Comparison of ENCODE assay signal across 8 cellular contexts in genomic region chr15:85296615-85297402, GRCh38.
DNase-seq lines count a peak whose midpoint lies in the region; ATAC-seq lines count a peak whose summit lies in the region.

No MANE protein-coding gene starts in this region.

- peak; percentile 93 to 97 for ATAC-seq in CD4-positive, CD25-positive, alpha-beta regulatory T cell (ENCODE audit: low read depth in 2 of 2)
- ATAC-seq in GM19324 (IDR thresholded peaks at IDR 0.05; ENCODE audit: low FRiP score, unreplicated experiment) (peak; percentile 88), HG03442 (IDR thresholded peaks at IDR 0.05; ENCODE audit: unreplicated experiment) (peak; percentile 89)

- DNase-seq in CD4-positive, CD25-positive, alpha-beta regulatory T cell = peak; percentile 51 to 87 (median 75)
- DNase-seq in NCI-H748 treated with DMSO at 0.1 percent for 48 hours (lab: John Stamatoyannopoulos, UW) (peak; percentile 73), middle frontal gyrus (ENCODE audit: extremely low spot score, low spot score) (peak; percentile 21)
- peak; percentile 75 for DNase-seq in activated CD4-positive, alpha-beta memory T cell treated with anti-CD3 and anti-CD28 coated beads, Interleukin-2, amount 10 ng/mL, durations not matched to agents 7 days and 5 days
- DNase-seq in effector memory CD4-positive, alpha-beta T cell = peak; percentile 24 to 45 (median 32)
- peak; percentile 41 to 47 for DNase-seq in stimulated activated CD8-positive, alpha-beta memory T cell treated with anti-CD3 and anti-CD28 coated beads, Interleukin-4, amount 100 ng/mL, for 1 hour (ENCODE audit: low read depth in 2 of 2, low spot score in 1 of 2)

- no peak overlapping the region for H3K27ac ChIP-seq in CD4-positive, CD25-positive, alpha-beta regulatory T cell (ENCODE audit: insufficient read depth, low read length, poor library complexity, severe bottlenecking)
- no peak overlapping the region for H3K27ac ChIP-seq in effector memory CD4-positive, alpha-beta T cell (ENCODE audit: insufficient read depth, low read length, poor library complexity, severe bottlenecking)

- H3K27me3 ChIP-seq in CD4-positive, CD25-positive, alpha-beta regulatory T cell (ENCODE audit: control insufficient read depth, insufficient read depth, low read length) = no peaks in the 10 kb centered on the region
- H3K27me3 ChIP-seq in effector memory CD4-positive, alpha-beta T cell (replicated peaks; ENCODE audit: control insufficient read depth, insufficient read depth, low read length, poor library complexity, severe bottlenecking) = no peaks in the 10 kb centered on the region

- no peak overlapping the region for H3K27ac Mint-ChIP-seq in CD4-positive, CD25-positive, alpha-beta regulatory T cell
- no peak overlapping the region for H3K27ac Mint-ChIP-seq in activated CD4-positive, alpha-beta memory T cell treated with anti-CD3 and anti-CD28 coated beads, Interleukin-2, amount 10 ng/mL, durations not matched to agents 7 days and 5 days

- peak overlapping the region; percentile 76 for H3K4me3 ChIP-seq in CD4-positive, CD25-positive, alpha-beta regulatory T cell (ENCODE audit: low read depth, low read length)
- peak overlapping the region; percentile 37 for H3K4me3 ChIP-seq in effector memory CD4-positive, alpha-beta T cell (ENCODE audit: insufficient read depth, low read depth, low read length, poor library complexity, severe bottlenecking)

- CTCF ChIA-PET in activated CD4-positive, alpha-beta memory T cell treated with anti-CD3 and anti-CD28 coated beads, Interleukin-2, amount 10 ng/mL, durations not matched to agents 7 days and 5 days (lab: Charles Lee) = interaction anchor here (0.7 to 5.7 kb wide), 47 partner anchors 8 to 545 kb away, joined by 3 to 81 read pairs (median 5); partner anchors contain the start of gene AKAP13

- no peaks in the 10 kb centered on the region for H3K9me3 Mint-ChIP-seq in CD4-positive, CD25-positive, alpha-beta regulatory T cell
- no peaks in the 10 kb centered on the region for H3K9me3 Mint-ChIP-seq in activated CD4-positive, alpha-beta memory T cell treated with anti-CD3 and anti-CD28 coated beads, Interleukin-2, amount 10 ng/mL, durations not matched to agents 7 days and 5 days

- H3K4me1 ChIP-seq in CD4-positive, CD25-positive, alpha-beta regulatory T cell (ENCODE audit: control insufficient read depth, insufficient read depth, low read length, poor library complexity, severe bottlenecking) = peaks cover 3% of the 10 kb centered on the region
- H3K4me1 ChIP-seq in effector memory CD4-positive, alpha-beta T cell (ENCODE audit: control insufficient read depth, insufficient read depth, low read length, poor library complexity, severe bottlenecking) = peaks cover 5% of the 10 kb centered on the region

- H3K36me3 Mint-ChIP-seq in CD4-positive, CD25-positive, alpha-beta regulatory T cell = no peaks in the 10 kb centered on the region
- H3K36me3 Mint-ChIP-seq in activated CD4-positive, alpha-beta memory T cell treated with anti-CD3 and anti-CD28 coated beads, Interleukin-2, amount 10 ng/mL, durations not matched to agents 7 days and 5 days (ENCODE audit: low read depth) = no peaks in the 10 kb centered on the region

- H3K9me3 ChIP-seq in CD4-positive, CD25-positive, alpha-beta regulatory T cell (ENCODE audit: control insufficient read depth in 2 of 2, low read length in 2 of 2) = no peaks in the 10 kb centered on the region
- H3K9me3 ChIP-seq in effector memory CD4-positive, alpha-beta T cell (ENCODE audit: control insufficient read depth, low read length) = no peaks in the 10 kb centered on the region

- H3K4me3 Mint-ChIP-seq in CD4-positive, CD25-positive, alpha-beta regulatory T cell = peak overlapping the region in 2 of 4 donors; percentile 31 to 49
- H3K4me3 Mint-ChIP-seq in activated CD4-positive, alpha-beta memory T cell treated with anti-CD3 and anti-CD28 coated beads, Interleukin-2, amount 10 ng/mL, durations not matched to agents 7 days and 5 days = peak overlapping the region; percentile 3

- no peaks in the 10 kb centered on the region for H3K36me3 ChIP-seq in CD4-positive, CD25-positive, alpha-beta regulatory T cell (ENCODE audit: control insufficient read depth, insufficient read depth, low read length)
- no peaks in the 10 kb centered on the region for H3K36me3 ChIP-seq in effector memory CD4-positive, alpha-beta T cell (ENCODE audit: control insufficient read depth, insufficient read depth, low read length)

- H3K27me3 Mint-ChIP-seq in CD4-positive, CD25-positive, alpha-beta regulatory T cell = peaks cover 2% of the 10 kb centered on the region
- H3K27me3 Mint-ChIP-seq in activated CD4-positive, alpha-beta memory T cell treated with anti-CD3 and anti-CD28 coated beads, Interleukin-2, amount 10 ng/mL, durations not matched to agents 7 days and 5 days = peaks cover 1% of the 10 kb centered on the region

- POLR2A ChIA-PET in activated CD4-positive, alpha-beta memory T cell treated with anti-CD3 and anti-CD28 coated beads, Interleukin-2, amount 10 ng/mL, durations not matched to agents 7 days and 5 days (lab: Charles Lee) = interaction anchor here (1.3 to 2.2 kb wide), 6 partner anchors 20 to 392 kb away, joined by 3 to 12 read pairs (median 10); partner anchors contain the start of gene AKAP13

- peaks cover 4 to 9% (median 9%) of the 10 kb centered on the region in 4 donors for H3K4me1 Mint-ChIP-seq in CD4-positive, CD25-positive, alpha-beta regulatory T cell
- H3K4me1 Mint-ChIP-seq in activated CD4-positive, alpha-beta memory T cell treated with anti-CD3 and anti-CD28 coated beads, Interleukin-2, amount 10 ng/mL, durations not matched to agents 7 days and 5 days = peaks cover 20% of the 10 kb centered on the region

Comparison
In these comparisons a context has a peak if more than half of its experiments do, and no peak if none do; other contexts are left out.
1. DNase-seq: peak in every context shown above with its lines; median percentile 75 in CD4-positive, CD25-positive, alpha-beta regulatory T cell; 75 in activated CD4-positive, alpha-beta memory T cell treated with anti-CD3 and anti-CD28 coated beads, Interleukin-2, amount 10 ng/mL, durations not matched to agents 7 days and 5 days; 73 in NCI-H748 treated with DMSO at 0.1 percent for 48 hours; 44 in stimulated activated CD8-positive, alpha-beta memory T cell treated with anti-CD3 and anti-CD28 coated beads, Interleukin-4, amount 100 ng/mL, for 1 hour; 32 in effector memory CD4-positive, alpha-beta T cell; 21 in middle frontal gyrus.